26 cellular contexts compared by ENCODE assay signal in the genomic region with DNA sequence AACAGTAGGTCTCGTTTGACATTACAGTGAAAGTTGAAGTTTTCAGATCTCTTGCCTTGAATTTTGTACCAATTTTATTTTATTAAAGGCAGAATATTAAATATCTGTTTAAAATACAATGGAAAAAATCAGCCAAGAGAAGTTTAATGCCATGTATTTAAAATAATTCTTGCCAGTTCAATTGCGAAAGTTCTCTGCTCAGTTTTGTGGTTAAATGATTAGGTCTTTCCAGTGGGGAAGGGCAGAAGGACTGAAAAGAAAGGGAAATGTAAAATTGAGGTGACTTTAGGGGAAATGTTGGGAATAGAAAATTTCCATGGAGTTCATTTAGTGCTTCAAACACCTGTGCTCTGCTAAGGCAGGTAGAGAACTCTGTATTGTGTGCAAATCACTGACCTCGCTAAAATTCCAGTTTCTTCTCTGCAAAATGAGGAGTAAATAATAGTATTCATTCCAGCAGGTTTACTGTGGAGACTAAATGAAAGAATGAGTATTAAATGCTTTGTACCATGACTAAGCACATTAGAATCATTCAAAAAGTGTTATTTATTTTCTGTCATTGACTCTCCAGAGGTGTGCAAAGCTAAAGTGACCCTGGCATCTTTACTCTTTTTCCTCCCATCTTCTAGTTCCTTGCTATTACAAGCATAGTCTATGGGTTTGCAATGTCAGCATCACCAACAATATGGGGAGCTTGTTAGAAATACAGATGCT.
DNase-seq lines count a peak whose midpoint lies in the region; TF ChIP-seq lines count a peak whose summit lies in the region.
"Had no signal": no experiment of that assay in that cellular context is flagged by ENCODE, and none has a peak within 500 bp of the region (broad histone marks: within the 10 kb centered on the region; RNA-seq: fewer than 3 reads in every experiment).

No MANE protein-coding gene starts in this region.

- H3K4me3 ChIP-seq in NB4 (ENCODE audit: low read depth, low read length) = no peak overlapping the region
- H3K4me3 ChIP-seq: esophagus squamous epithelium, left ventricle myocardium inferior, prostate gland, suprapubic skin, upper lobe of right lung had no signal

- no peak for TF ChIP-seq POLR2A in NB4 (IDR thresholded peaks at IDR 0.05; ENCODE audit: extremely low read depth, insufficient read length)

- DNase-seq in GM03348 (ENCODE audit: low spot score) (peak; percentile 4), NB4 (ENCODE audit: low read depth) (peak; percentile 1), fibroblast of gingiva (ENCODE audit: low read depth) (peak; percentile 22), renal cortical epithelial cell (ENCODE audit: low read depth) (peak; percentile 37), middle frontal gyrus (ENCODE audit: extremely low spot score, low spot score) (no peak), SKM-1 (lab: John Stamatoyannopoulos, UW; ENCODE audit: unreplicated experiment) (no peak), DMS53 treated with DMSO at 0.1 percent for 48 hours (lab: John Stamatoyannopoulos, UW; ENCODE audit: unreplicated experiment) (no peak)
- DNase-seq: activated CD4-positive, alpha-beta T cell treated with anti-CD3 and anti-CD28 coated beads, Interleukin-2, amount 50 U/mL, for 48 hours; activated CD4-positive, CD25-positive, alpha-beta regulatory T cell treated with anti-CD3 and anti-CD28 coated beads, Interleukin-2, amount 50 U/mL, for 72 hours; activated naive CD4-positive, alpha-beta T cell; brain microvascular endothelial cell; CD4-positive, alpha-beta T cell; DND-41; esophagus squamous epithelium; GF-D8; glutamatergic neuron; left ventricle myocardium inferior; naive B cell; NCI-H1417; NCI-H2029 treated with DMSO at 0.1 percent for 48 hours; NCI-H524 treated with DMSO at 0.1 percent for 48 hours; stimulated activated naive CD4-positive, alpha-beta T cell; T-helper 17 cell; upper lobe of right lung had no signal

- no peak for TF ChIP-seq CTCF in NB4 (IDR thresholded peaks at IDR 0.05; ENCODE audit: low read depth, low read length)

Comparison
In these comparisons a context has a peak if more than half of its experiments do, and no peak if none do; other contexts are left out.
1. DNase-seq: peak in GM03348 (single experiment), NB4 (single experiment), fibroblast of gingiva (single experiment) and renal cortical epithelial cell (single experiment); none in middle frontal gyrus (single experiment), SKM-1 (single experiment) and DMS53 treated with DMSO at 0.1 percent for 48 hours (single experiment).